In genomic region chr4:154584259-154584658, GRCh38 we compare ENCODE assay signal across 31 cellular contexts. TPM values are rescaled to one million over a fixed set of nuclear protein-coding genes. Genes with fewer than 3 reads are reported as not detected.
DNase-seq lines count a peak whose midpoint lies in the region; ATAC-seq, FAIRE-seq and TF ChIP-seq lines count a peak whose summit lies in the region.
"Had no signal": no experiment of that assay in that cellular context is flagged by ENCODE, and none has a peak within 500 bp of the region (broad histone marks: within the 10 kb centered on the region; RNA-seq: fewer than 3 reads in every experiment).

No MANE protein-coding gene starts in this region.

- no peak for FAIRE-seq in HepG2 (lab: Jason Lieb, UNC)
- FAIRE-seq: A204.1, GM12891, GM19239 had no signal

- H3K27ac ChIP-seq in caudate nucleus (ENCODE audit: low read depth, low read length) = peak overlapping the region; percentile 97
- H3K27ac ChIP-seq in HepG2 (ENCODE audit: extremely low read length, insufficient read depth, low read length) = peak overlapping the region; percentile 17
- peak overlapping the region in 2 of 3 donors; percentile 8 to 90 for H3K27ac ChIP-seq in right lobe of liver
- H3K27ac ChIP-seq: BLaER1 had no signal

- no peak overlapping the region for H3K9ac ChIP-seq in HepG2 (ENCODE audit: insufficient read depth, low read depth, low read length)
- H3K9ac ChIP-seq: BLaER1 had no signal

- POLR2A ChIA-PET in HepG2 (lab: Yijun Ruan, JAX) = interaction anchor here (1.1 to 16.0 kb wide), 6 partner anchors 10 to 35 kb away, joined by 3 to 468 read pairs (median 24); partner anchors contain the start of gene FGG

- H3K4me3 ChIP-seq in HepG2 (replicated peaks in 1 of 3; ENCODE audit: insufficient read depth in 1 of 3, low read depth in 2 of 3, low read length in 3 of 3) (no peak overlapping the region), right lobe of liver (no peak overlapping the region)
- H3K4me3 ChIP-seq: BLaER1 had no signal

- H3K4me1 ChIP-seq in HepG2 (ENCODE audit: insufficient read depth, low read length) (peaks cover 54% of the 10 kb centered on the region), right lobe of liver (peaks cover 0 to 2% (median 0%) of the 10 kb centered on the region in 4 donors)
- H3K4me1 ChIP-seq: BE2C, BLaER1 had no signal

- intact Hi-C loops in HepG2 (cut with micrococcal nuclease; ENCODE audit: unreplicated experiment) = no loop called here
- intact Hi-C loops in right lobe of liver (cut with DNase I) = no loop called here

- no peak overlapping the region for H2AFZ ChIP-seq in HepG2 (ENCODE audit: low read length)

- TF ChIP-seq CTCF in HepG2 (CRISPR knock-in tag; IDR thresholded peaks at IDR 0.05) (no peak), right lobe of liver (IDR thresholded peaks at IDR 0.05) (no peak)

- DNase-seq in SK-N-DZ (ENCODE audit: low spot score) (peak; percentile 0), caudate nucleus (lab: John Stamatoyannopoulos, UW) (no peak), HepG2 (ENCODE audit: low spot score) (no peak), right lobe of liver (peak in 1 of 3 donors; percentile 46)
- DNase-seq: 8988T; ACHN; BE2C; C1 segment of cervical spinal cord; CD4-positive, alpha-beta memory T cell; CD4-positive, CD25-positive, alpha-beta regulatory T cell; CD8-positive, alpha-beta memory T cell; COR-L47; DMS 273 treated with DMSO at 0.1 percent for 48 hours; DMS153; DMS53; DMS79; DND-41; EL; GF-D8 had no signal

- H3K79me2 ChIP-seq in HepG2 (ENCODE audit: insufficient read depth, low read length) = peaks cover 13% of the 10 kb centered on the region

- TF ChIP-seq POLR2A in HepG2 (IDR thresholded peaks at IDR 0.05; ENCODE audit: insufficient read depth in 1 of 2, low read depth in 2 of 2, low read length in 2 of 2) (peak; percentile 37 to 72; a peak in 2 of 4 replicates), right lobe of liver (IDR thresholded peaks at IDR 0.05) (peak; percentile 84)

- CTCF ChIA-PET in HepG2 (lab: Yijun Ruan, JAX; ENCODE audit: low intra/inter-chr PET ratio, low total read pairs) = interaction anchor here (0.6 kb wide), 1 partner anchor 23 kb away, joined by 3 read pairs; no protein-coding TSS in a partner anchor

- H3K27me3 ChIP-seq in HepG2 (ENCODE audit: control insufficient read depth in 1 of 2, insufficient read depth in 2 of 2, low read length in 2 of 2) (no peaks in the 10 kb centered on the region), right lobe of liver (no peaks in the 10 kb centered on the region)
- H3K27me3 ChIP-seq: BLaER1 had no signal

- no peaks in the 10 kb centered on the region for H4K20me1 ChIP-seq in HepG2 (ENCODE audit: insufficient read depth, low read length)
- H4K20me1 ChIP-seq: BLaER1 had no signal

- no peak for TF ChIP-seq RAD21 in HepG2 (CRISPR knock-in tag; IDR thresholded peaks at IDR 0.05)

- H3K9me3 ChIP-seq in HepG2 (ENCODE audit: low read length) = no peaks in the 10 kb centered on the region
- H3K9me3 ChIP-seq in right lobe of liver = no peaks in the 10 kb centered on the region
- H3K9me3 ChIP-seq: BE2C, BLaER1 had no signal

- H3K4me2 ChIP-seq in HepG2 (ENCODE audit: low read depth, low read length) = peak overlapping the region; percentile 9; the same call in 1 of the 2 replicates
- H3K4me2 ChIP-seq: BLaER1 had no signal

- ATAC-seq in HepG2 (peak; percentile 68), right lobe of liver (peak; percentile 24 to 71 (median 26)), GM18861 (IDR thresholded peaks at IDR 0.05; ENCODE audit: unreplicated experiment) (no peak), HG03139 (IDR thresholded peaks at IDR 0.05; ENCODE audit: unreplicated experiment) (no peak), HG02970 (IDR thresholded peaks at IDR 0.05; ENCODE audit: low FRiP score, unreplicated experiment) (no peak), GM18511 (IDR thresholded peaks at IDR 0.05; ENCODE audit: unreplicated experiment) (no peak)

- H3K36me3 ChIP-seq in HepG2 (replicated peaks in 1 of 2; ENCODE audit: control insufficient read depth in 1 of 2, insufficient read depth in 2 of 2, low read length in 2 of 2) (peaks cover 3 to 26% of the 10 kb centered on the region in 2 experiments), right lobe of liver (peaks cover 0 to 45% (median 23%) of the 10 kb centered on the region in 4 donors)
- H3K36me3 ChIP-seq: BE2C, BLaER1 had no signal

- no TSS peak for BruUV-seq in HepG2 (replicated peaks; lab: Mats Ljungman, UMichigan)

- TF ChIP-seq EP300 in HepG2 (IDR thresholded peaks at IDR 0.05; ENCODE audit: low read depth in 2 of 2, low read length in 2 of 2) (no peak), HepG2 (CRISPR knock-in tag; IDR thresholded peaks at IDR 0.05; ENCODE audit: borderline replicate concordance) (no peak)

- 89% methylated on average over 4 of the region's 5 CpGs for WGBS in HepG2 (ENCODE audit: low lambda C conversion rate)
- 10% methylated on average over 3 of the region's 5 CpGs for WGBS in right lobe of liver (ENCODE audit: insufficient coverage, low coverage, low lambda C conversion rate, missing lambda C conversion rate)

- in situ Hi-C loops in HepG2 (cut with HindIII; ENCODE audit: extremely low pct_ligation_motif_present, low pct_unique_long_range_greater_than_20kb) = no loop called here

RNA-seq across cellular contexts. Expression of gene FGA, which starts 6.3 kb away (rescaled TPM):
- polyA plus RNA-seq in SK-N-DZ (2014; cell fraction: cytosol; rRNA removed) = not detected in 2 replicates
- polyA plus RNA-seq in SK-N-DZ (2014; cell fraction: nucleus; rRNA removed) = not detected in 2 replicates
- total RNA-seq in HepG2 (2016; rRNA removed; fragmentation: Illumina TruSeq; extraction: Trizol) = 743 and 1,523 TPM in 2 replicates
- 63.8 and 68.9 TPM in 2 replicates for total RNA-seq in HepG2 (2016; cell fraction: cytosol; rRNA removed; fragmentation: Illumina TruSeq; extraction: Trizol; ENCODE audit: low read depth)
- total RNA-seq in HepG2 (2016; cell fraction: insoluble cytoplasmic fraction; rRNA removed; fragmentation: Illumina TruSeq; extraction: Trizol) = 698 and 1,531 TPM in 2 replicates
- 131 and 151 TPM in 2 replicates for total RNA-seq in HepG2 (2016; cell fraction: membrane; rRNA removed; fragmentation: Illumina TruSeq; extraction: Trizol)
- total RNA-seq in HepG2 (2016; cell fraction: nucleus; rRNA removed; fragmentation: Illumina TruSeq; extraction: Trizol) = 1,165 and 1,343 TPM in 2 replicates
- polyA plus RNA-seq in HepG2 (2011; rRNA removed) = 640 and 755 TPM in 2 replicates
- 361 and 711 TPM in 2 replicates for polyA plus RNA-seq in HepG2 (2011; cell fraction: cytosol; rRNA removed)
- polyA plus RNA-seq in HepG2 (2011; cell fraction: nucleus; rRNA removed) = 219 and 306 TPM in 2 replicates
- polyA plus RNA-seq in HepG2 (2012) = 1,090 and 1,341 TPM in 2 replicates
- polyA plus RNA-seq in HepG2 (2016; cell fraction: cytosol; fragmentation: Illumina TruSeq; extraction: Trizol; ENCODE audit: low read depth) = 52.4 and 61.1 TPM in 2 replicates
- polyA plus RNA-seq in HepG2 (2016; cell fraction: insoluble cytoplasmic fraction; fragmentation: Illumina TruSeq; extraction: Trizol; ENCODE audit: low read depth) = 573 and 576 TPM in 2 replicates
- 76.3 and 93.7 TPM in 2 replicates for polyA plus RNA-seq in HepG2 (2016; cell fraction: membrane; fragmentation: Illumina TruSeq; extraction: Trizol; ENCODE audit: low read depth)
- 1,268 and 1,352 TPM in 2 replicates for polyA plus RNA-seq in HepG2 (2016; cell fraction: nucleus; fragmentation: Illumina TruSeq; extraction: Trizol; ENCODE audit: insufficient read depth, low read depth)
- polyA minus RNA-seq in HepG2 (2011; rRNA and poly(A)+ RNA removed; ENCODE audit: low replicate concordance) = 0.40 and 296 TPM in 2 replicates
- 327 and 562 TPM in 2 replicates for polyA minus RNA-seq in HepG2 (2011; cell fraction: cytosol; rRNA and poly(A)+ RNA removed)
- 245 and 404 TPM in 2 replicates for polyA minus RNA-seq in HepG2 (2011; cell fraction: nucleus; rRNA and poly(A)+ RNA removed)
- total RNA-seq in right lobe of liver = over 10,000 TPM in 5 of 6 experiments, 1,000 to 10,000 TPM in 1; 8,384 to 20,319 (median 15,496) TPM
- total RNA-seq: A673; CD4-positive, alpha-beta memory T cell; CD4-positive, CD25-positive, alpha-beta regulatory T cell; CD8-positive, alpha-beta memory T cell; Daoy; G401 had no signal
- polyA plus RNA-seq: CD14-positive monocyte; CD4-positive, alpha-beta memory T cell; CD4-positive, CD25-positive, alpha-beta regulatory T cell; CD8-positive, alpha-beta memory T cell had no signal

RNA-seq across cellular contexts. Expression of gene FGB, which starts 21.4 kb away (rescaled TPM):
- polyA plus RNA-seq in SK-N-DZ (2014; cell fraction: cytosol; rRNA removed) = not detected in 2 replicates
- polyA plus RNA-seq in SK-N-DZ (2014; cell fraction: nucleus; rRNA removed) = not detected in 2 replicates
- total RNA-seq in HepG2 (2016; rRNA removed; fragmentation: Illumina TruSeq; extraction: Trizol) (408 and 784 TPM in 2 replicates), right lobe of liver (over 10,000 TPM in 5 of 6 experiments, 1,000 to 10,000 TPM in 1; 6,080 to 16,362 (median 11,864) TPM)
- 56.7 and 69.7 TPM in 2 replicates for total RNA-seq in HepG2 (2016; cell fraction: cytosol; rRNA removed; fragmentation: Illumina TruSeq; extraction: Trizol; ENCODE audit: low read depth)
- total RNA-seq in HepG2 (2016; cell fraction: insoluble cytoplasmic fraction; rRNA removed; fragmentation: Illumina TruSeq; extraction: Trizol) = 374 and 784 TPM in 2 replicates
- total RNA-seq in HepG2 (2016; cell fraction: membrane; rRNA removed; fragmentation: Illumina TruSeq; extraction: Trizol) = 96.6 and 132 TPM in 2 replicates
- total RNA-seq in HepG2 (2016; cell fraction: nucleus; rRNA removed; fragmentation: Illumina TruSeq; extraction: Trizol) = 538 and 629 TPM in 2 replicates
- 226 and 273 TPM in 2 replicates for polyA plus RNA-seq in HepG2 (2011; rRNA removed)
- 107 and 238 TPM in 2 replicates for polyA plus RNA-seq in HepG2 (2011; cell fraction: cytosol; rRNA removed)
- 60.1 and 85.7 TPM in 2 replicates for polyA plus RNA-seq in HepG2 (2011; cell fraction: nucleus; rRNA removed)
- polyA plus RNA-seq in HepG2 (2012) = 449 and 489 TPM in 2 replicates
- polyA plus RNA-seq in HepG2 (2016; cell fraction: cytosol; fragmentation: Illumina TruSeq; extraction: Trizol; ENCODE audit: low read depth) = 53.8 and 63.1 TPM in 2 replicates
- polyA plus RNA-seq in HepG2 (2016; cell fraction: insoluble cytoplasmic fraction; fragmentation: Illumina TruSeq; extraction: Trizol; ENCODE audit: low read depth) = 379 and 391 TPM in 2 replicates
- 70.9 and 94.9 TPM in 2 replicates for polyA plus RNA-seq in HepG2 (2016; cell fraction: membrane; fragmentation: Illumina TruSeq; extraction: Trizol; ENCODE audit: low read depth)
- 850 and 880 TPM in 2 replicates for polyA plus RNA-seq in HepG2 (2016; cell fraction: nucleus; fragmentation: Illumina TruSeq; extraction: Trizol; ENCODE audit: insufficient read depth, low read depth)
- polyA minus RNA-seq in HepG2 (2011; rRNA and poly(A)+ RNA removed; ENCODE audit: low replicate concordance) = 57.2 TPM in 1 of 2 replicates, not detected in the other
- 69.4 and 146 TPM in 2 replicates for polyA minus RNA-seq in HepG2 (2011; cell fraction: cytosol; rRNA and poly(A)+ RNA removed)
- polyA minus RNA-seq in HepG2 (2011; cell fraction: nucleus; rRNA and poly(A)+ RNA removed) = 65.9 and 110 TPM in 2 replicates
- total RNA-seq: A673; CD4-positive, alpha-beta memory T cell; CD4-positive, CD25-positive, alpha-beta regulatory T cell; CD8-positive, alpha-beta memory T cell; Daoy; G401 had no signal
- polyA plus RNA-seq: CD14-positive monocyte; CD4-positive, alpha-beta memory T cell; CD4-positive, CD25-positive, alpha-beta regulatory T cell; CD8-positive, alpha-beta memory T cell had no signal

RNA-seq across cellular contexts. Expression of gene FGG, which starts 28.2 kb away (rescaled TPM):
- not detected in 2 replicates for polyA plus RNA-seq in SK-N-DZ (2014; cell fraction: cytosol; rRNA removed)
- polyA plus RNA-seq in SK-N-DZ (2014; cell fraction: nucleus; rRNA removed) = not detected in 2 replicates
- total RNA-seq in HepG2 (2016; rRNA removed; fragmentation: Illumina TruSeq; extraction: Trizol) (1,495 and 2,423 TPM in 2 replicates), right lobe of liver (over 10,000 TPM in 4 of 6 experiments, 1,000 to 10,000 TPM in 2; 5,578 to 14,578 (median 13,052) TPM)
- total RNA-seq in HepG2 (2016; cell fraction: cytosol; rRNA removed; fragmentation: Illumina TruSeq; extraction: Trizol; ENCODE audit: low read depth) = 401 and 461 TPM in 2 replicates
- total RNA-seq in HepG2 (2016; cell fraction: insoluble cytoplasmic fraction; rRNA removed; fragmentation: Illumina TruSeq; extraction: Trizol) = 1,449 and 2,438 TPM in 2 replicates
- 624 and 702 TPM in 2 replicates for total RNA-seq in HepG2 (2016; cell fraction: membrane; rRNA removed; fragmentation: Illumina TruSeq; extraction: Trizol)
- 2,130 and 2,392 TPM in 2 replicates for total RNA-seq in HepG2 (2016; cell fraction: nucleus; rRNA removed; fragmentation: Illumina TruSeq; extraction: Trizol)
- polyA plus RNA-seq in HepG2 (2011; rRNA removed) = 1,030 and 1,037 TPM in 2 replicates
- 571 and 1,106 TPM in 2 replicates for polyA plus RNA-seq in HepG2 (2011; cell fraction: cytosol; rRNA removed)
- 235 and 339 TPM in 2 replicates for polyA plus RNA-seq in HepG2 (2011; cell fraction: nucleus; rRNA removed)
- polyA plus RNA-seq in HepG2 (2012) = 1,249 and 1,529 TPM in 2 replicates
- 421 and 430 TPM in 2 replicates for polyA plus RNA-seq in HepG2 (2016; cell fraction: cytosol; fragmentation: Illumina TruSeq; extraction: Trizol; ENCODE audit: low read depth)
- 1,324 and 1,381 TPM in 2 replicates for polyA plus RNA-seq in HepG2 (2016; cell fraction: insoluble cytoplasmic fraction; fragmentation: Illumina TruSeq; extraction: Trizol; ENCODE audit: low read depth)
- polyA plus RNA-seq in HepG2 (2016; cell fraction: membrane; fragmentation: Illumina TruSeq; extraction: Trizol; ENCODE audit: low read depth) = 463 and 496 TPM in 2 replicates
- 2,640 and 2,884 TPM in 2 replicates for polyA plus RNA-seq in HepG2 (2016; cell fraction: nucleus; fragmentation: Illumina TruSeq; extraction: Trizol; ENCODE audit: insufficient read depth, low read depth)
- polyA minus RNA-seq in HepG2 (2011; rRNA and poly(A)+ RNA removed; ENCODE audit: low replicate concordance) = 0.72 and 295 TPM in 2 replicates
- 285 and 453 TPM in 2 replicates for polyA minus RNA-seq in HepG2 (2011; cell fraction: cytosol; rRNA and poly(A)+ RNA removed)
- 263 and 473 TPM in 2 replicates for polyA minus RNA-seq in HepG2 (2011; cell fraction: nucleus; rRNA and poly(A)+ RNA removed)
- total RNA-seq: A673; CD4-positive, alpha-beta memory T cell; CD4-positive, CD25-positive, alpha-beta regulatory T cell; CD8-positive, alpha-beta memory T cell; Daoy; G401 had no signal
- polyA plus RNA-seq: CD14-positive monocyte; CD4-positive, alpha-beta memory T cell; CD4-positive, CD25-positive, alpha-beta regulatory T cell; CD8-positive, alpha-beta memory T cell had no signal

RNA-seq across cellular contexts. Expression of gene PLRG1, which starts 34.1 kb away (rescaled TPM):
- 41.2 and 47.3 TPM in 2 replicates for polyA plus RNA-seq in SK-N-DZ (2014; cell fraction: cytosol; rRNA removed)
- polyA plus RNA-seq in SK-N-DZ (2014; cell fraction: nucleus; rRNA removed) = 80.0 and 83.0 TPM in 2 replicates
- total RNA-seq in HepG2 (2016; rRNA removed; fragmentation: Illumina TruSeq; extraction: Trizol) = 110 and 177 TPM in 2 replicates
- total RNA-seq in HepG2 (2016; cell fraction: cytosol; rRNA removed; fragmentation: Illumina TruSeq; extraction: Trizol; ENCODE audit: low read depth) = 15.5 and 18.0 TPM in 2 replicates
- total RNA-seq in HepG2 (2016; cell fraction: insoluble cytoplasmic fraction; rRNA removed; fragmentation: Illumina TruSeq; extraction: Trizol) = 117 and 184 TPM in 2 replicates
- 30.7 and 37.3 TPM in 2 replicates for total RNA-seq in HepG2 (2016; cell fraction: membrane; rRNA removed; fragmentation: Illumina TruSeq; extraction: Trizol)
- 71.1 and 72.1 TPM in 2 replicates for total RNA-seq in HepG2 (2016; cell fraction: nucleus; rRNA removed; fragmentation: Illumina TruSeq; extraction: Trizol)
- 63.2 and 77.3 TPM in 2 replicates for polyA plus RNA-seq in HepG2 (2011; rRNA removed)
- 41.6 and 48.8 TPM in 2 replicates for polyA plus RNA-seq in HepG2 (2011; cell fraction: cytosol; rRNA removed)
- 44.8 and 48.6 TPM in 2 replicates for polyA plus RNA-seq in HepG2 (2011; cell fraction: nucleus; rRNA removed)
- 49.6 and 59.5 TPM in 2 replicates for polyA plus RNA-seq in HepG2 (2012)
- 13.7 and 18.4 TPM in 2 replicates for polyA plus RNA-seq in HepG2 (2016; cell fraction: cytosol; fragmentation: Illumina TruSeq; extraction: Trizol; ENCODE audit: low read depth)
- polyA plus RNA-seq in HepG2 (2016; cell fraction: insoluble cytoplasmic fraction; fragmentation: Illumina TruSeq; extraction: Trizol; ENCODE audit: low read depth) = 142 and 150 TPM in 2 replicates
- polyA plus RNA-seq in HepG2 (2016; cell fraction: membrane; fragmentation: Illumina TruSeq; extraction: Trizol; ENCODE audit: low read depth) = 18.9 and 20.9 TPM in 2 replicates
- polyA plus RNA-seq in HepG2 (2016; cell fraction: nucleus; fragmentation: Illumina TruSeq; extraction: Trizol; ENCODE audit: insufficient read depth, low read depth) = 82.5 and 87.2 TPM in 2 replicates
- polyA minus RNA-seq in HepG2 (2011; rRNA and poly(A)+ RNA removed; ENCODE audit: low replicate concordance) = 54.9 and 71.4 TPM in 2 replicates
- 33.8 and 40.5 TPM in 2 replicates for polyA minus RNA-seq in HepG2 (2011; cell fraction: cytosol; rRNA and poly(A)+ RNA removed)
- polyA minus RNA-seq in HepG2 (2011; cell fraction: nucleus; rRNA and poly(A)+ RNA removed) = 50.3 and 76.6 TPM in 2 replicates
- 10 to 100 TPM; 33.1 to 55.8 (median 39.2) TPM for total RNA-seq in right lobe of liver

Comparison
In these comparisons a context has a peak if more than half of its experiments do, and no peak if none do; other contexts are left out.
1. RNA of gene FGA, which starts 6.3 kb away (total RNA-seq): 8,384 to 20,319 TPM in right lobe of liver; 63.8 to 1,531 TPM in HepG2; every median in the first group is over 4 times any median in the second.
2. RNA of gene FGB, which starts 21.4 kb away (total RNA-seq): 6,080 to 16,362 TPM in right lobe of liver; 56.7 to 784 TPM in HepG2; every median in the first group is over 4 times any median in the second.
3. H3K27ac ChIP-seq: peak in every context shown above with its lines; median percentile 97 in caudate nucleus; 49 in right lobe of liver; 17 in HepG2.
4. ATAC-seq: peak in HepG2 (single experiment) and right lobe of liver (4 of 4); none in GM18861 (single experiment), HG03139 (single experiment), HG02970 (single experiment) and GM18511 (single experiment).